Comparison of ENCODE assay signal across 20 cellular contexts in genomic region chr3:9909221-9910013, GRCh38. TPM values are rescaled to one million over a fixed set of nuclear protein-coding genes. Genes with fewer than 3 reads are reported as not detected.
DNase-seq lines count a peak whose midpoint lies in the region; ATAC-seq and TF ChIP-seq lines count a peak whose summit lies in the region.
"Had no signal": no experiment of that assay in that cellular context is flagged by ENCODE, and none has a peak within 500 bp of the region (broad histone marks: within the 10 kb centered on the region; RNA-seq: fewer than 3 reads in every experiment).

No MANE protein-coding gene starts in this region.

- H3K18ac ChIP-seq in IMR-90 (ENCODE audit: low read depth, low read length) = no peak overlapping the region

- H3K4me2 ChIP-seq in IMR-90 (ENCODE audit: low read depth, low read length) = no peak overlapping the region
- H3K4me2 ChIP-seq: PC-9 had no signal

- no peak overlapping the region for H2AFZ ChIP-seq in IMR-90 (replicated peaks; ENCODE audit: low read length, poor library complexity)
- H2AFZ ChIP-seq: PC-9 had no signal

- H2AK5ac ChIP-seq in IMR-90 (ENCODE audit: low read depth, low read length) = 0 out of 2 replicates have a peak overlapping the region, but pooled peaks have one; percentile 21

- H3K27me3 ChIP-seq in IMR-90 (ENCODE audit: control insufficient read depth, insufficient read depth, low read length) (no peaks in the 10 kb centered on the region), vagina (no peaks in the 10 kb centered on the region)
- H3K27me3 ChIP-seq: dorsolateral prefrontal cortex, esophagus muscularis mucosa, heart right ventricle, uterus had no signal

- H4K91ac ChIP-seq in IMR-90 (ENCODE audit: insufficient read depth, low read depth, low read length) = no peak overlapping the region

- dilution Hi-C loops in IMR-90 (cut with HindIII; ENCODE audit: low sequenced_read_pairs, unreplicated experiment) = no loop called here

- H2AK9ac ChIP-seq in IMR-90 (replicated peaks; ENCODE audit: low read depth, low read length, poor library complexity) = no peak overlapping the region

- TF ChIP-seq RAD21 in IMR-90 (IDR thresholded peaks at IDR 0.05; ENCODE audit: low read length) = no peak

- H3K4me1 ChIP-seq in IMR-90 (ENCODE audit: control insufficient read depth, insufficient read depth, low read length) (peaks cover 8% of the 10 kb centered on the region), vagina (peaks cover 28% of the 10 kb centered on the region)

- no peak overlapping the region for H3K14ac ChIP-seq in IMR-90 (replicated peaks; ENCODE audit: low read depth, low read length)

- H4K8ac ChIP-seq in IMR-90 (ENCODE audit: low read depth in 2 of 2, low read length in 2 of 2) = no peak overlapping the region

- H3K4me3 ChIP-seq in IMR-90 (ENCODE audit: insufficient read depth, low read depth, low read length) (no peak overlapping the region), fibroblast of mammary gland (ENCODE audit: control insufficient read depth, low read depth, low read length) (no peak overlapping the region), vagina (no peak overlapping the region)
- H3K4me3 ChIP-seq: dorsolateral prefrontal cortex, esophagus muscularis mucosa, heart right ventricle, PC-9, uterus had no signal

- H3K9me3 Mint-ChIP-seq in activated T-cell treated with anti-CD3 and anti-CD28 coated beads, Interleukin-2, amount 50 U/mL, for 4 hours = no peaks in the 10 kb centered on the region
- H3K9me3 Mint-ChIP-seq in stimulated activated effector memory CD8-positive, alpha-beta T cell treated with anti-CD3 and anti-CD28 coated beads, Interleukin-12 subunit alpha, Interleukin-12 subunit beta, amount 100 ng/mL, for 72 hours = no peaks in the 10 kb centered on the region
- H3K9me3 Mint-ChIP-seq: stimulated activated naive CD8-positive, alpha-beta T cell treated with anti-CD3 and anti-CD28 coated beads, Interleukin-15, Interleukin-2, amounts not matched to agents 100 ng/mL and 50 ng/mL, for 24 hours had no signal

- no peaks in the 10 kb centered on the region for H3K79me1 ChIP-seq in IMR-90 (ENCODE audit: low read depth in 1 of 2, low read length in 2 of 2)

- no TSS peak for BruUV-seq in IMR-90 (replicated peaks; lab: Mats Ljungman, UMichigan)

- no peak overlapping the region for H2BK15ac ChIP-seq in IMR-90 (ENCODE audit: low read depth, low read length)

- H3K36me3 ChIP-seq in IMR-90 (ENCODE audit: control insufficient read depth, insufficient read depth, low read length) (no peaks in the 10 kb centered on the region), vagina (peaks cover 0 to 12% of the 10 kb centered on the region in 2 donors)
- H3K36me3 ChIP-seq: esophagus muscularis mucosa, heart right ventricle, uterus had no signal

- CTCF ChIA-PET in IMR-90 (lab: Yijun Ruan, JAX) = no interaction called here

- no peak overlapping the region for H3K4ac ChIP-seq in IMR-90 (ENCODE audit: low read depth, low read length)

- no peak overlapping the region for H3K9ac ChIP-seq in IMR-90 (ENCODE audit: low read depth, low read length)

- no peak for TF ChIP-seq CTCF in IMR-90 (conservative IDR thresholded peaks at IDR 0.05; ENCODE audit: low read depth, low read length)
- no peak for TF ChIP-seq CTCF in fibroblast of mammary gland (conservative IDR thresholded peaks at IDR 0.05; ENCODE audit: control insufficient read depth, insufficient read depth, low read depth, low read length)
- no peak for TF ChIP-seq CTCF in vagina (IDR thresholded peaks at IDR 0.05)

- DNase-seq in activated T-cell treated with anti-CD3 and anti-CD28 coated beads, Interleukin-2, amount 50 U/mL, for 4 hours = no peak
- DNase-seq in activated T-cell treated with anti-CD3 and anti-CD28 coated beads for 4 hours = no peak
- DNase-seq in IMR-90 = no peak
- peak; percentile 31 for DNase-seq in fibroblast of mammary gland (ENCODE audit: low read depth)
- no peak for DNase-seq in stimulated activated effector memory CD8-positive, alpha-beta T cell treated with anti-CD3 and anti-CD28 coated beads, Interleukin-12 subunit alpha, Interleukin-12 subunit beta, amount 100 ng/mL, for 72 hours (ENCODE audit: low spot score in 2 of 2)
- no peak for DNase-seq in pons (ENCODE audit: low spot score)
- no peak for DNase-seq in vagina (ENCODE audit: extremely low spot score in 2 of 2)
- DNase-seq: dorsolateral prefrontal cortex, heart right ventricle, islet precursor cell, NCI-H69, PC-9, small intestine, uterus had no signal

- peak overlapping the region; percentile 52 for H3K27ac Mint-ChIP-seq in stimulated activated effector memory CD8-positive, alpha-beta T cell treated with anti-CD3 and anti-CD28 coated beads, Interleukin-12 subunit alpha, Interleukin-12 subunit beta, amount 100 ng/mL, for 72 hours
- H3K27ac Mint-ChIP-seq: stimulated activated naive CD8-positive, alpha-beta T cell treated with anti-CD3 and anti-CD28 coated beads, Interleukin-15, Interleukin-2, amounts not matched to agents 100 ng/mL and 50 ng/mL, for 24 hours had no signal

- ATAC-seq in activated T-cell treated with anti-CD3 and anti-CD28 coated beads, Interleukin-2, amount 50 U/mL, for 4 hours = peak; percentile 45 to 49
- ATAC-seq in IMR-90 (ENCODE audit: low read depth) (no peak), HG02870 (IDR thresholded peaks at IDR 0.05; ENCODE audit: unreplicated experiment) (no peak)
- ATAC-seq in stimulated activated effector memory CD8-positive, alpha-beta T cell treated with anti-CD3 and anti-CD28 coated beads, Interleukin-12 subunit alpha, Interleukin-12 subunit beta, amount 100 ng/mL, for 72 hours = no peak
- ATAC-seq: heart right ventricle had no signal

- H3K36me3 Mint-ChIP-seq in activated T-cell treated with anti-CD3 and anti-CD28 coated beads, Interleukin-2, amount 50 U/mL, for 4 hours (ENCODE audit: insufficient read depth) = no peaks in the 10 kb centered on the region
- peaks cover 18% of the 10 kb centered on the region for H3K36me3 Mint-ChIP-seq in stimulated activated effector memory CD8-positive, alpha-beta T cell treated with anti-CD3 and anti-CD28 coated beads, Interleukin-12 subunit alpha, Interleukin-12 subunit beta, amount 100 ng/mL, for 72 hours

- H3K4me3 Mint-ChIP-seq in activated T-cell treated with anti-CD3 and anti-CD28 coated beads, Interleukin-2, amount 50 U/mL, for 4 hours = no peak overlapping the region
- no peak overlapping the region for H3K4me3 Mint-ChIP-seq in stimulated activated effector memory CD8-positive, alpha-beta T cell treated with anti-CD3 and anti-CD28 coated beads, Interleukin-12 subunit alpha, Interleukin-12 subunit beta, amount 100 ng/mL, for 72 hours
- H3K4me3 Mint-ChIP-seq: stimulated activated naive CD8-positive, alpha-beta T cell treated with anti-CD3 and anti-CD28 coated beads, Interleukin-15, Interleukin-2, amounts not matched to agents 100 ng/mL and 50 ng/mL, for 24 hours had no signal

- H3K9me3 ChIP-seq in IMR-90 (ENCODE audit: control insufficient read depth, insufficient read depth, low read length) = no peaks in the 10 kb centered on the region
- H3K9me3 ChIP-seq in vagina = no peaks in the 10 kb centered on the region
- H3K9me3 ChIP-seq: esophagus muscularis mucosa, heart right ventricle, uterus had no signal

- H3K23ac ChIP-seq in IMR-90 (ENCODE audit: low read depth, low read length) = no peak overlapping the region

- no peaks in the 10 kb centered on the region for H3K27me3 Mint-ChIP-seq in activated T-cell treated with anti-CD3 and anti-CD28 coated beads, Interleukin-2, amount 50 U/mL, for 4 hours (ENCODE audit: low read depth)

- POLR2A ChIA-PET in IMR-90 (lab: Charles Lee; ENCODE audit: unreplicated experiment) = no interaction called here

- no peak overlapping the region for H2BK120ac ChIP-seq in IMR-90 (ENCODE audit: low read depth, low read length)

- no peak overlapping the region for H3K56ac ChIP-seq in IMR-90 (ENCODE audit: extremely low read depth, insufficient read depth, low read length)

- no peaks in the 10 kb centered on the region for H4K20me1 ChIP-seq in IMR-90 (ENCODE audit: insufficient read depth, low read length)

- in situ Hi-C loops in IMR-90 (cut with MboI; ENCODE audit: low sequenced_read_pairs) = no loop called here

- H3K4me1 Mint-ChIP-seq in activated T-cell treated with anti-CD3 and anti-CD28 coated beads, Interleukin-2, amount 50 U/mL, for 4 hours (ENCODE audit: low read depth) = peaks cover 24% of the 10 kb centered on the region
- H3K4me1 Mint-ChIP-seq in stimulated activated effector memory CD8-positive, alpha-beta T cell treated with anti-CD3 and anti-CD28 coated beads, Interleukin-12 subunit alpha, Interleukin-12 subunit beta, amount 100 ng/mL, for 72 hours = peaks cover 29% of the 10 kb centered on the region

- intact Hi-C loops in IMR-90 (cut with micrococcal nuclease) = no loop called here
- intact Hi-C loops in vagina (cut with DNase I) = loop anchor here (10.0 kb wide), 1 partner anchor 175 kb away; the partner anchor contains the start of gene BRPF1

- H4K5ac ChIP-seq in IMR-90 (ENCODE audit: low read depth, low read length) = no peak overlapping the region

- no peak overlapping the region for H2BK20ac ChIP-seq in IMR-90 (ENCODE audit: low read depth, low read length)

- H2BK5ac ChIP-seq in IMR-90 (ENCODE audit: low read depth, low read length, poor library complexity, severe bottlenecking) = no peak overlapping the region

- H3K27ac ChIP-seq in IMR-90 (ENCODE audit: insufficient read depth, low read length) (no peak overlapping the region), vagina (no peak overlapping the region)
- H3K27ac ChIP-seq: dorsolateral prefrontal cortex, esophagus muscularis mucosa, heart right ventricle, PC-9, uterus had no signal

- 86% methylated on average over 1 of the region's 7 CpGs; no CpG with 5 or more reads in 1 of the 2 experiments for whole genome bisulfite sequencing in IMR-90 (ENCODE audit: extremely low coverage in 2 of 2, insufficient read length in 1 of 2), 2 experiments

- H3K9me1 ChIP-seq in IMR-90 (ENCODE audit: insufficient read depth, low read length) = peaks cover 6% of the 10 kb centered on the region; the same call in 1 of the 2 replicates

- TF ChIP-seq POLR2A in IMR-90 (IDR thresholded peaks at IDR 0.05; ENCODE audit: low read depth, low read length) (no peak), vagina (IDR thresholded peaks at IDR 0.05) (no peak)

RNA-seq across cellular contexts. Expression of gene IL17RE, which starts 6.8 kb away (rescaled TPM):
- under 1 TPM; 0.47 to 0.73 (median 0.61) TPM for total RNA-seq in activated T-cell treated with anti-CD3 and anti-CD28 coated beads, Interleukin-2, amount 50 U/mL, for 4 hours
- total RNA-seq in IMR-90 (2012; rRNA removed) (0.90 and 1.1 TPM in 2 replicates), vagina (15.2 TPM)
- 7.2 and 8.6 TPM in 2 replicates for polyA plus RNA-seq in IMR-90 (2012; rRNA removed)
- polyA plus RNA-seq in IMR-90 (2012; cell fraction: cytosol; rRNA removed) = 2.9 and 4.4 TPM in 2 replicates
- polyA plus RNA-seq in IMR-90 (2012; cell fraction: nucleus; rRNA removed; ENCODE audit: low replicate concordance) = 14.6 and 32.4 TPM in 2 replicates

RNA-seq across cellular contexts. Expression of gene IL17RC, which starts 7.5 kb away (rescaled TPM):
- total RNA-seq in activated T-cell treated with anti-CD3 and anti-CD28 coated beads, Interleukin-2, amount 50 U/mL, for 4 hours = under 1 TPM; 0.27 to 0.53 (median 0.40) TPM
- 18.9 and 20.8 TPM in 2 replicates for total RNA-seq in IMR-90 (2012; rRNA removed)
- 28.3 and 29.9 TPM in 2 replicates for polyA plus RNA-seq in IMR-90 (2012; rRNA removed)
- 30.0 and 33.9 TPM in 2 replicates for polyA plus RNA-seq in IMR-90 (2012; cell fraction: cytosol; rRNA removed)
- 64.3 and 129 TPM in 2 replicates for polyA plus RNA-seq in IMR-90 (2012; cell fraction: nucleus; rRNA removed; ENCODE audit: low replicate concordance)
- 66.3 TPM for total RNA-seq in vagina

RNA-seq across cellular contexts. Expression of gene JAGN1, which starts 19.0 kb away (rescaled TPM):
- 10 to 100 TPM; 39.2 to 42.3 (median 41.2) TPM for total RNA-seq in activated T-cell treated with anti-CD3 and anti-CD28 coated beads, Interleukin-2, amount 50 U/mL, for 4 hours
- total RNA-seq in IMR-90 (2012; rRNA removed) (39.3 and 40.5 TPM in 2 replicates), vagina (32.7 TPM)
- 30.3 and 32.7 TPM in 2 replicates for polyA plus RNA-seq in IMR-90 (2012; rRNA removed)
- polyA plus RNA-seq in IMR-90 (2012; cell fraction: cytosol; rRNA removed) = 17.6 and 44.6 TPM in 2 replicates
- 8.8 and 13.0 TPM in 2 replicates for polyA plus RNA-seq in IMR-90 (2012; cell fraction: nucleus; rRNA removed; ENCODE audit: low replicate concordance)

RNA-seq across cellular contexts. Expression of gene CRELD1, which starts 24.2 kb away (rescaled TPM):
- total RNA-seq in activated T-cell treated with anti-CD3 and anti-CD28 coated beads, Interleukin-2, amount 50 U/mL, for 4 hours = 10 to 100 TPM; 11.0 to 15.6 (median 13.0) TPM
- total RNA-seq in IMR-90 (2012; rRNA removed) = 8.6 and 9.4 TPM in 2 replicates
- 25.2 and 25.7 TPM in 2 replicates for polyA plus RNA-seq in IMR-90 (2012; rRNA removed)
- polyA plus RNA-seq in IMR-90 (2012; cell fraction: cytosol; rRNA removed) = 23.1 and 33.9 TPM in 2 replicates
- 45.2 and 54.3 TPM in 2 replicates for polyA plus RNA-seq in IMR-90 (2012; cell fraction: nucleus; rRNA removed; ENCODE audit: low replicate concordance)
- 27.0 TPM for total RNA-seq in vagina

RNA-seq across cellular contexts. Expression of gene CIDEC, which starts 29.4 kb away (rescaled TPM):
- not detected for total RNA-seq in activated T-cell treated with anti-CD3 and anti-CD28 coated beads, Interleukin-2, amount 50 U/mL, for 4 hours
- not detected in 2 replicates for total RNA-seq in IMR-90 (2012; rRNA removed)
- 0.09 TPM in 1 of 2 replicates, not detected in the other for polyA plus RNA-seq in IMR-90 (2012; rRNA removed)
- polyA plus RNA-seq in IMR-90 (2012; cell fraction: cytosol; rRNA removed) = 0.07 and 0.11 TPM in 2 replicates
- not detected in 2 replicates for polyA plus RNA-seq in IMR-90 (2012; cell fraction: nucleus; rRNA removed; ENCODE audit: low replicate concordance)
- total RNA-seq in vagina = 51.3 TPM
- total RNA-seq: Daoy, osteocyte had no signal
- polyA plus RNA-seq: AG04450 had no signal

Comparison
In these comparisons a context has a peak if more than half of its experiments do, and no peak if none do; other contexts are left out.
1. ATAC-seq: peak in activated T-cell treated with anti-CD3 and anti-CD28 coated beads, Interleukin-2, amount 50 U/mL, for 4 hours (2 of 2); none in IMR-90 (single experiment), stimulated activated effector memory CD8-positive, alpha-beta T cell treated with anti-CD3 and anti-CD28 coated beads, Interleukin-12 subunit alpha, Interleukin-12 subunit beta, amount 100 ng/mL, for 72 hours (single experiment) and HG02870 (single experiment).
2. RNA of gene IL17RC, which starts 7.5 kb away (total RNA-seq): 66.3 TPM in vagina (single experiment) and 18.9 to 20.8 TPM in IMR-90; 0.27 to 0.53 TPM in activated T-cell treated with anti-CD3 and anti-CD28 coated beads, Interleukin-2, amount 50 U/mL, for 4 hours; every median in the first group is over 10 times any median in the second.